ENCODE assay signal across 8 cellular contexts in genomic region chr11:95790933-95791247, GRCh38.
A peak's percentile ranks its signal among the peaks of the same experiment; 100 is the strongest.
DNase-seq lines count a peak whose midpoint lies in the region; ATAC-seq and TF ChIP-seq lines count a peak whose summit lies in the region.

No MANE protein-coding gene starts in this region.

- H3K36me3 ChIP-seq in DOHH2 (ENCODE audit: control insufficient read depth, low read length): peaks cover 67% of the 10 kb centered on the region
- H3K36me3 ChIP-seq in mucosa of rectum (ENCODE audit: control insufficient read depth in 2 of 2, insufficient read depth in 2 of 2, low read length in 2 of 2): peaks cover 9 to 10% of the 10 kb centered on the region in 2 donors

- peak; percentile 10 for ATAC-seq in HG03342 (IDR thresholded peaks at IDR 0.05; ENCODE audit: unreplicated experiment)
- no peak for ATAC-seq in GM18502 (IDR thresholded peaks at IDR 0.05; ENCODE audit: poor library complexity, unreplicated experiment)

- TF ChIP-seq CTCF in DOHH2 (IDR thresholded peaks at IDR 0.05; ENCODE audit: low read depth, low read length, poor library complexity, severe bottlenecking): no peak

- H3F3A ChIP-seq in DOHH2 (ENCODE audit: control insufficient read depth, insufficient read depth): no peaks in the 10 kb centered on the region; the same call in 1 of the 2 replicates

- H4K20me1 ChIP-seq in DOHH2 (ENCODE audit: control insufficient read depth, insufficient read depth, low read depth, low read length): peaks cover 17% of the 10 kb centered on the region; the same call in 1 of the 2 replicates

- H3K9me3 ChIP-seq in DOHH2 (ENCODE audit: control insufficient read depth, insufficient read depth, low read length) (no peaks in the 10 kb centered on the region), mucosa of rectum (ENCODE audit: control insufficient read depth in 2 of 2, low read length in 2 of 2) (no peaks in the 10 kb centered on the region)

- H3K4me1 ChIP-seq in DOHH2 (ENCODE audit: control insufficient read depth, low read length): peaks cover 46% of the 10 kb centered on the region
- H3K4me1 ChIP-seq in mucosa of rectum (ENCODE audit: control insufficient read depth in 2 of 2, insufficient read depth in 2 of 2, low read length in 2 of 2): peaks cover 12 to 18% of the 10 kb centered on the region in 2 donors

- H3K27me3 ChIP-seq in DOHH2 (ENCODE audit: control insufficient read depth, low read length): no peaks in the 10 kb centered on the region
- H3K27me3 ChIP-seq in mucosa of rectum (ENCODE audit: control insufficient read depth in 2 of 2, insufficient read depth in 2 of 2, low read length in 2 of 2): no peaks in the 10 kb centered on the region

- H3K4me3 ChIP-seq in DOHH2 (ENCODE audit: low read length): peak overlapping the region; percentile 88
- H3K4me3 ChIP-seq in mucosa of rectum (ENCODE audit: low read length in 2 of 2): peak overlapping the region; percentile 96 to 98

- DNase-seq in NCI-H82 treated with DMSO at 0.1 percent for 48 hours (lab: John Stamatoyannopoulos, UW; ENCODE audit: unreplicated experiment) (peak; percentile 8), activated T-cell treated with anti-CD3 and anti-CD28 coated beads for 24 hours (ENCODE audit: low read depth) (peak; percentile 30), erythroblast (lab: John Stamatoyannopoulos, UW) (peak; percentile 86 to 87)
- DNase-seq in stimulated activated CD8-positive, alpha-beta memory T cell treated with anti-CD3 and anti-CD28 coated beads, Interleukin-7, amount 100 ng/mL, for 1 hour (ENCODE audit: low read depth in 2 of 2): peak; percentile 10 to 22

- H3K4me2 ChIP-seq in DOHH2 (ENCODE audit: low read length): peak overlapping the region; percentile 87

- H3K9ac ChIP-seq in mucosa of rectum (ENCODE audit: low read depth in 1 of 2, low read length in 2 of 2): peak overlapping the region; percentile 95 to 96

- H3K27ac ChIP-seq in DOHH2 (ENCODE audit: low read depth, low read length) (peak overlapping the region; percentile 93), mucosa of rectum (ENCODE audit: low read depth in 2 of 2, low read length in 2 of 2) (peak overlapping the region; percentile 99 to 100)

- peaks cover 89% of the 10 kb centered on the region for H3K79me2 ChIP-seq in DOHH2 (ENCODE audit: control insufficient read depth, low read length)

- H3K9me2 ChIP-seq in DOHH2 (replicated peaks; ENCODE audit: control insufficient read depth, low read length): no peaks in the 10 kb centered on the region

- no peak for TF ChIP-seq POLR2A in erythroblast (IDR thresholded peaks at IDR 0.05; ENCODE audit: low read length)

Comparison
In these comparisons a context has a peak if more than half of its experiments do, and no peak if none do; other contexts are left out.
1. DNase-seq: peak in every context shown above with its lines; median percentile 86 in erythroblast; 30 in activated T-cell treated with anti-CD3 and anti-CD28 coated beads for 24 hours; 16 in stimulated activated CD8-positive, alpha-beta memory T cell treated with anti-CD3 and anti-CD28 coated beads, Interleukin-7, amount 100 ng/mL, for 1 hour; 8 in NCI-H82 treated with DMSO at 0.1 percent for 48 hours.